In the genomic region with DNA sequence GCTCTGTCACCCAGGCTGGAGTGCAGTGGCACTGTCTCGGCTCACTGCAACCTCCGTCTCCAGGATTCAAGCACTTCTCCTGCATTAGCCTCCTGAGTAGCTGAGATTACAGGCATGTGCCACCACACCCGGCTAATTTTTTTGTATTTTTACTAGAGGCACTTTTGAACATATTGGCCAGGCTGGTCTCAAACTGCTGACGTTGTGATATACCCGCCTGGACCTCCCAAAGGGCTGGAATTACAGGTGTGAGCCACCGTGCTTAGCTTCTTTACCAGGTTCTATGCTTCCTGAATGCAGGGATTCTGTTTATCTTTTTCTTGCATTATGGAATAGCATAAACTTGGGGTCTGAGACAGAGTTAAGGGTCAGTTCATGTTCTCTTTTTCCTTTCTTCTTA, we compare ENCODE assay signal across 33 cellular contexts.
"Had no signal": no experiment of that assay in that cellular context is flagged by ENCODE, and none has a peak within 500 bp of the region (broad histone marks: within the 10 kb centered on the region; RNA-seq: fewer than 3 reads in every experiment).

No MANE protein-coding gene starts in this region.

- DNase-seq: activated effector memory CD4-positive, alpha-beta T cell treated with anti-CD3 and anti-CD28 coated beads, Interleukin-2, amount 50 U/mL, for 16 hours; activated effector memory CD4-positive, alpha-beta T cell treated with Interleukin-2 at 50 U/mL for 16 hours; activated gamma-delta T cell; activated gamma-delta T cell treated with Interleukin-2 at 50 U/mL for 16 hours; activated naive CD4-positive, alpha-beta T cell; activated naive CD4-positive, alpha-beta T cell treated with anti-CD3 and anti-CD28 coated beads for 36 hours; activated naive CD4-positive, alpha-beta T cell treated with anti-CD3 and anti-CD28 coated beads, Interleukin-2, amount 10 ng/mL, durations not matched to agents 7 days and 5 days; activated naive CD4-positive, alpha-beta T cell treated with anti-CD3 and anti-CD28 coated beads, Interleukin-2, amount 50 U/mL, for 16 hours; activated naive CD4-positive, alpha-beta T cell treated with Interleukin-2 at 50 U/mL for 16 hours; activated naive CD8-positive, alpha-beta T cell treated with anti-CD3 and anti-CD28 coated beads for 36 hours; activated naive CD8-positive, alpha-beta T cell treated with anti-CD3 and anti-CD28 coated beads, Interleukin-2, amount 10 ng/mL, durations not matched to agents 7 days and 5 days; activated naive CD8-positive, alpha-beta T cell treated with anti-CD3 and anti-CD28 coated beads, Interleukin-2, amount 50 U/mL, for 24 hours; activated T-cell treated with anti-CD3 and anti-CD28 coated beads, Interleukin-2, amount 50 U/mL, for 24 hours; activated T-cell treated with anti-CD3 and anti-CD28 coated beads, Interleukin-2, amount 50 U/mL, for 4 hours; activated T-cell treated with anti-CD3 and anti-CD28 coated beads, Interleukin-2, amount 50 U/mL, for 48 hours; activated T-cell treated with anti-CD3 and anti-CD28 coated beads, Interleukin-2, amount 50 U/mL, for 72 hours; adrenal gland; amniotic stem cell; amygdala; anterior cingulate cortex; aorta; body of pancreas; brain microvascular endothelial cell; caudate nucleus; central memory CD4-positive, alpha-beta T cell; cerebellar nuclear complex had no signal

- ATAC-seq: activated naive CD4-positive, alpha-beta T cell treated with anti-CD3 and anti-CD28 coated beads, Interleukin-2, amount 50 U/mL, for 72 hours; activated naive CD8-positive, alpha-beta T cell treated with anti-CD3 and anti-CD28 coated beads, Interleukin-2, amount 50 U/mL, for 24 hours; activated T-cell treated with anti-CD3 and anti-CD28 coated beads, Interleukin-2, amount 50 U/mL, for 4 hours; activated T-cell treated with anti-CD3 and anti-CD28 coated beads, Interleukin-2, amount 50 U/mL, for 72 hours; activated T-helper 17 cell treated with anti-CD3 and anti-CD28 coated beads, Interleukin-2, amount 50 U/mL, for 72 hours; body of pancreas had no signal

- H3K4me1 ChIP-seq: adrenal gland, ascending aorta, body of pancreas, breast epithelium had no signal

- H3K9me3 ChIP-seq: adrenal gland, body of pancreas had no signal

- H3K27ac ChIP-seq: adrenal gland, ascending aorta, body of pancreas, brain microvascular endothelial cell, breast epithelium, cardiac muscle cell had no signal

- FAIRE-seq: astrocyte, bronchial epithelial cell had no signal

- H3K4me3 ChIP-seq: adrenal gland, ascending aorta, body of pancreas, breast epithelium, cardiac muscle cell had no signal

- H3K36me3 ChIP-seq: adrenal gland, ascending aorta, brain microvascular endothelial cell, breast epithelium, cardiac muscle cell had no signal

- H3K27me3 ChIP-seq: adrenal gland, ascending aorta, body of pancreas, brain microvascular endothelial cell, breast epithelium, cardiac muscle cell had no signal
